In the genomic region with DNA sequence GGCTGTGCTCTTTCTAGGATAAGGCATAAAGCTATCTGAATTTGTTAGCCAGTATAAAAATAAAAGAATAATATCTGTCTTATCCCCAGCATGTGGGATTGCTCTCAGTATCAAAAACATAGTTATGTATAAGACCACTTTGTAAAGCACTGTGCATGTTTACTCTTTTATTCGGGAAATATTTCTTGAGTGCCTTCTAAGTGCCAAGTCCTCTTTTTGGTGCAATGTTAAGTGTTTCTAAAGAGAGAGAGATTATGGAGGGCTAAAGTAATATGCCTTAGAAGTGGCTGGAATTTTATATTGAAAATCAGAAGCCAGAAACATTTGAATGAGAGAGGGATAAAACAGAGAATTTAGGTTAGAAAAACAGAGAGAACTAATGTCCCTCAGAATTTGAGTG, we compare ENCODE assay signal across 22 cellular contexts.
"Had no signal": no experiment of that assay in that cellular context is flagged by ENCODE, and none has a peak within 500 bp of the region (broad histone marks: within the 10 kb centered on the region; RNA-seq: fewer than 3 reads in every experiment).

No MANE protein-coding gene starts in this region.

- H3K27me3 Mint-ChIP-seq: naive B cell had no signal

- H3K4me3 Mint-ChIP-seq: immature natural killer cell, mesothelial cell of epicardium, naive B cell had no signal

- H3K4me1 ChIP-seq: esophagus muscularis mucosa, foreskin keratinocyte, gastroesophageal sphincter, heart left ventricle had no signal

- H3K27me3 ChIP-seq: esophagus muscularis mucosa, foreskin keratinocyte, gastroesophageal sphincter, heart left ventricle, hepatocyte had no signal

- DNase-seq: dermis blood vessel endothelial cell; dorsolateral prefrontal cortex; effector CD4-positive, alpha-beta T cell; effector memory CD4-positive, alpha-beta T cell; foreskin keratinocyte; heart left ventricle; hypothalamus; immature natural killer cell; islet precursor cell; kidney; kidney glomerular epithelial cell; left colon; left ventricle myocardium superior; mesenchymal stem cell; mucosa of descending colon; naive B cell had no signal

- H3K27ac Mint-ChIP-seq: immature natural killer cell, mesothelial cell of epicardium had no signal

- H3K27ac ChIP-seq: coronary artery, dorsolateral prefrontal cortex, esophagus muscularis mucosa, foreskin keratinocyte, gastroesophageal sphincter, heart left ventricle, hepatocyte had no signal

- H3K9me3 Mint-ChIP-seq: mesothelial cell of epicardium had no signal

- H3K36me3 ChIP-seq: esophagus muscularis mucosa, gastroesophageal sphincter, heart left ventricle had no signal

- H3K9me3 ChIP-seq: esophagus muscularis mucosa, gastroesophageal sphincter, mucosa of descending colon had no signal

- H3K4me3 ChIP-seq: coronary artery, dorsolateral prefrontal cortex, esophagus muscularis mucosa, gastroesophageal sphincter, heart left ventricle, hepatocyte, mucosa of descending colon had no signal

- ATAC-seq: foreskin keratinocyte, gastroesophageal sphincter, heart left ventricle, left colon, left lobe of liver, left ventricle myocardium superior, mucosa of descending colon had no signal

- H3K4me1 Mint-ChIP-seq: immature natural killer cell, mesothelial cell of epicardium, naive B cell had no signal

- H3K36me3 Mint-ChIP-seq: immature natural killer cell, mesothelial cell of epicardium, naive B cell had no signal
